ENCODE assay signal across 12 cellular contexts in the genomic region with DNA sequence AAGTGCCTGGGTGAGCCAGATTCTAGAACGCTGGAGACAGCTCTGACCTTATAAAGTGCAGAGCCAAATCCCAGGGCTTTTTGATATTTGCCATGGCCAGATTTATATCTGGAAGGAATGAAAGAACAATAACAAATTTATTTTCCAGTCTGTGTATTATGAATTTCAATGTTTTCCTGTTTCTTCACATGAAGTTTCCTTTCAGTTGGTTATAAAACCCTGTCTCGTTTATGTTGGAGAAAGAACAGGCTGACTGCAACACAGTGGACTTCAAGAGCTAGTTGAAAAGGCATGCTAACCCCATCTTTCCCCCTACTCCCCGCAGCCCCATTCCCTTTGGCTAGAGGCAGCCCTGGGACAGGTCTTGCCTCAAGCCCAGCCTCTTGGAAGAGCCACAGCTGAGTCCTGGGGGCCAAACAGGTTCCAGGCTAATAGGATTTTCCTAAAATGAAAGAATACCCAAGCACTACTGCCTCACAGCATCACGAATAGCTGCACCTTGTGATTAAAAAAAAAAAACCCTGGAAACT. TPM values are rescaled to one million over a fixed set of nuclear protein-coding genes. Genes with fewer than 3 reads are reported as not detected.
DNase-seq lines count a peak whose midpoint lies in the region; ATAC-seq and TF ChIP-seq lines count a peak whose summit lies in the region.
"Had no signal": no experiment of that assay in that cellular context is flagged by ENCODE, and none has a peak within 500 bp of the region (broad histone marks: within the 10 kb centered on the region; RNA-seq: fewer than 3 reads in every experiment).

No MANE protein-coding gene starts in this region.

- H3K27ac ChIP-seq in left ventricle myocardium inferior (replicated peaks) (peak overlapping the region; percentile 82), gastroesophageal sphincter (peak overlapping the region in 3 of 4 donors; percentile 75 to 80 (median 79)), prostate gland (peak overlapping the region; percentile 31 to 66), vagina (peak overlapping the region; percentile 77)
- H3K27ac ChIP-seq: KMS-11 had no signal

- H3K36me3 ChIP-seq in left ventricle myocardium inferior (no peaks in the 10 kb centered on the region), gastroesophageal sphincter (no peaks in the 10 kb centered on the region), prostate gland (no peaks in the 10 kb centered on the region), vagina (no peaks in the 10 kb centered on the region)

- H3K4me1 ChIP-seq in left ventricle myocardium inferior (peaks cover 20% of the 10 kb centered on the region), gastroesophageal sphincter (peaks cover 0 to 34% (median 3%) of the 10 kb centered on the region in 3 donors), prostate gland (replicated peaks) (no peaks in the 10 kb centered on the region), vagina (peaks cover 23% of the 10 kb centered on the region)

- H3K4me3 ChIP-seq in left ventricle myocardium inferior: peak overlapping the region; percentile 71
- H3K4me3 ChIP-seq in gastroesophageal sphincter: peak overlapping the region; percentile 39 to 62
- H3K4me3 ChIP-seq in prostate gland: peak overlapping the region; percentile 36 to 40
- H3K4me3 ChIP-seq in vagina: peak overlapping the region; percentile 58 to 73

- H3K27me3 ChIP-seq in left ventricle myocardium inferior (ENCODE audit: low read depth): peaks cover 74% of the 10 kb centered on the region
- peaks cover 56% of the 10 kb centered on the region for H3K27me3 ChIP-seq in gastroesophageal sphincter
- H3K27me3 ChIP-seq in prostate gland (replicated peaks; ENCODE audit: insufficient read depth): no peaks in the 10 kb centered on the region
- no peaks in the 10 kb centered on the region for H3K27me3 ChIP-seq in vagina

- TF ChIP-seq EP300 in gastroesophageal sphincter (IDR thresholded peaks at IDR 0.05): no peak

- 4 to 18% methylated on average over 3 to 4 of the region's 4 CpGs for WGBS in gastroesophageal sphincter (ENCODE audit: low coverage in 1 of 2), 2 donors
- WGBS in prostate gland: 22% methylated on average over 4 of the region's 4 CpGs

- TF ChIP-seq POLR2A in gastroesophageal sphincter (IDR thresholded peaks at IDR 0.05) (no peak), prostate gland (IDR thresholded peaks at IDR 0.05) (no peak), vagina (IDR thresholded peaks at IDR 0.05) (no peak)

- H3K9me3 ChIP-seq in left ventricle myocardium inferior (replicated peaks) (no peaks in the 10 kb centered on the region), gastroesophageal sphincter (no peaks in the 10 kb centered on the region), prostate gland (no peaks in the 10 kb centered on the region), vagina (no peaks in the 10 kb centered on the region)

- ATAC-seq in gastroesophageal sphincter (no peak), HG02798 (IDR thresholded peaks at IDR 0.05; ENCODE audit: poor library complexity, unreplicated experiment) (no peak), GM19351 (IDR thresholded peaks at IDR 0.05; ENCODE audit: unreplicated experiment) (no peak)
- ATAC-seq: activated CD4-positive, alpha-beta T cell treated with anti-CD3 and anti-CD28 coated beads for 36 hours; left colon had no signal

- TF ChIP-seq CTCF in left ventricle myocardium inferior (IDR thresholded peaks at IDR 0.05; ENCODE audit: borderline replicate concordance) (no peak), gastroesophageal sphincter (IDR thresholded peaks at IDR 0.05) (no peak), prostate gland (IDR thresholded peaks at IDR 0.05) (no peak), vagina (IDR thresholded peaks at IDR 0.05) (no peak)

- in situ Hi-C loops in G401 (cut with HindIII; ENCODE audit: low sequenced_read_pairs): no loop called here

- intact Hi-C loops in left ventricle myocardium inferior (cut with micrococcal nuclease): no loop called here
- intact Hi-C loops in cardiac septum (cut with DNase I): no loop called here
- intact Hi-C loops in prostate gland (cut with DNase I): no loop called here
- intact Hi-C loops in vagina (cut with DNase I): no loop called here

- no peak for DNase-seq in left ventricle myocardium inferior
- no peak for DNase-seq in cardiac septum (ENCODE audit: low spot score)
- no peak for DNase-seq in prostate gland (ENCODE audit: low spot score)
- no peak for DNase-seq in vagina (ENCODE audit: extremely low spot score in 2 of 2)
- DNase-seq in G401 (ENCODE audit: low spot score): no peak
- DNase-seq: activated CD4-positive, alpha-beta T cell treated with anti-CD3 and anti-CD28 coated beads for 36 hours; left colon; NCI-H2029 treated with DMSO at 0.1 percent for 48 hours had no signal

RNA-seq across cellular contexts. Expression of a gene that starts 1.7 kb away (rescaled TPM):
- total RNA-seq in left ventricle myocardium inferior (62.5 TPM), cardiac septum (31.8 TPM), gastroesophageal sphincter (100 to 1,000 TPM in 2 of 4 donors, 10 to 100 TPM in 2; 77.7 to 186 (median 127) TPM), prostate gland (100 to 1,000 TPM in 1 of 2 donors, 10 to 100 TPM in 1; 12.5 to 125 TPM), vagina (240 TPM)
- total RNA-seq in G401 (2014; rRNA removed; shearing (Covaris generic)): 1.3 TPM in 1 of 2 replicates, not detected in the other
